In the genomic region with DNA sequence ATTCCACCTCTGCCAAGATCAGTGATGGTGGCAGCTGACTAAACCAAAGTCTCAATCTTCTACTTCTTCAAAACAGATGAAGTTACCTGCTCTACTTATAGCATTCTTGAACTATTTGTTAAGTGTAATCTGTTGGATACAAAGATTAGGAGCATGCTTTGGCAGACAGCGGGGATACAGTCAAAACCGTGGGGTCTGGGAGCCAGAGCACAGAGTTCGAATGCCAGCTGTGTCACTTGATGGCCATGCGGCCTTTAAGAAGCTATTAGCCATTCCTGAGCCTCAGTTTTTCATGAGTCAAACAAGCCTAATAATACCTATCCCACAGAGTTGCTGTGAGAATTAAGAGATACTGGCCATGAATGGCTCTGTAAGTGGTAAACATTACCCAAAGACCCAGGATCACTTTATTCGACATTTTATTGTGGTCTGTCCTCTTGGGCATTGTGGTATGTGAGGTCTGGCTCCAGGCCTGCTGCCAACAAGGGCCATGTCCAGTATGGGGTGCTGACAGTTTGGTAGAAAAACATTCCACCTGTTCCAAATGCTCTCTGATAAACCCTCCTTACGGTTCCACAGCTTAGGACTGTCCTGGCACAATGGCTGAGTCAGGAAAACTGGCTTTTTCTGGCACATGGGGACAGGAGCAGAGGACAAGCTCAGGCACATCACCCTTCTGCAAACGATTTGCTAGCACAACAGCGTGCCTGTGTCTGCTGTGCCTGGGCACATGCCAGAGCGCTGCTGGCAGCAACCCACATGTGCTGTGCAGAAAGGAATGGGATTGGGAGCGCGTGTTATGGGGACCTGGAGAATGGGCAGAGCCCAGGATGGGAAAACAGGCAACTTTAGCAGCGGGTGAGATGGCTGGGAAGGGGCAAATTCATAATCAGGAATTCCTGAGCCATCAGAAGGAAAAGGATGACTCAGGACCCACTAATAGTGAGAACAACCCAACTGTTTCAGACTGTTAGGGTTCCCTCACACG, we compare ENCODE assay signal across 9 cellular contexts. TPM values are rescaled to one million over a fixed set of nuclear protein-coding genes. Genes with fewer than 3 reads are reported as not detected.
DNase-seq lines count a peak whose midpoint lies in the region; ATAC-seq, FAIRE-seq and TF ChIP-seq lines count a peak whose summit lies in the region.
"Had no signal": no experiment of that assay in that cellular context is flagged by ENCODE, and none has a peak within 500 bp of the region (broad histone marks: within the 10 kb centered on the region; RNA-seq: fewer than 3 reads in every experiment).

No MANE protein-coding gene starts in this region.

- POLR2A ChIA-PET in endothelial cell of umbilical vein (lab: Charles Lee), result no interaction called here

- TF ChIP-seq CTCF in endothelial cell of umbilical vein (IDR thresholded peaks at IDR 0.05; ENCODE audit: extremely low read depth in 1 of 2, insufficient read depth in 1 of 2, low read depth in 1 of 2, low read length in 2 of 2) (no peak), mucosa of descending colon (IDR thresholded peaks at IDR 0.05) (no peak)

- H3K9me1 ChIP-seq in endothelial cell of umbilical vein (replicated peaks; ENCODE audit: control insufficient read depth, extremely low read depth, insufficient read depth, low read length), result no peaks in the 10 kb centered on the region

- peak; percentile 76 for FAIRE-seq in endothelial cell of umbilical vein (lab: Jason Lieb, UNC)

- BruUV-seq in endothelial cell of umbilical vein (replicated peaks; lab: Mats Ljungman, UMichigan), result TSS peak; percentile 27

- H3K27me3 ChIP-seq in endothelial cell of umbilical vein (ENCODE audit: control insufficient read depth in 2 of 2, insufficient read depth in 2 of 2, low read length in 2 of 2), result no peaks in the 10 kb centered on the region

- peak overlapping the region; percentile 2 for H3K4me2 ChIP-seq in endothelial cell of umbilical vein (ENCODE audit: insufficient read depth, low read length)

- CTCF ChIA-PET in endothelial cell of umbilical vein (lab: Charles Lee), result interaction anchor here (0.7 to 9.7 kb wide), 13 partner anchors 11 to 212 kb away, joined by 3 to 200 read pairs (median 4); partner anchors contain the start of genes EIF6, GDF5 and MMP24OS

- TF ChIP-seq POLR2A in endothelial cell of umbilical vein (IDR thresholded peaks at IDR 0.05; ENCODE audit: low read depth, low read length), result no peak

- in situ Hi-C loops in Caki2 (cut with HindIII; ENCODE audit: low pct_unique_long_range_greater_than_20kb, low sequenced_read_pairs), result no loop called here

- DNase-seq in Caki2 (ENCODE audit: low read depth) (peak; percentile 78), NCI-H226 (peak; percentile 96), endothelial cell of umbilical vein (ENCODE audit: low read depth, low spot score) (peak; percentile 71), occipital lobe (lab: John Stamatoyannopoulos, UW) (peak; percentile 50), mucosa of descending colon (no peak), foreskin melanocyte (no peak), amniotic stem cell (lab: John Stamatoyannopoulos, UW) (no peak)
- DNase-seq in stimulated activated naive CD4-positive, alpha-beta T cell (lab: John Stamatoyannopoulos, UW), result no peak

- H3K79me2 ChIP-seq in endothelial cell of umbilical vein (ENCODE audit: control insufficient read depth, insufficient read depth, low read length), result no peaks in the 10 kb centered on the region
- H3K79me2 ChIP-seq: parathyroid adenoma had no signal

- H2AFZ ChIP-seq in endothelial cell of umbilical vein (ENCODE audit: low read depth, low read length), result peak overlapping the region; percentile 0
- H2AFZ ChIP-seq: parathyroid adenoma had no signal

- dilution Hi-C loops in endothelial cell of umbilical vein (cut with MboI; ENCODE audit: extremely low pct_ligation_motif_present, low sequenced_read_pairs), result no loop called here

- H3K4me1 ChIP-seq in endothelial cell of umbilical vein (ENCODE audit: control insufficient read depth, extremely low read depth, insufficient read depth, low read length) (peaks cover 79% of the 10 kb centered on the region), mucosa of descending colon (ENCODE audit: low read depth) (peaks cover 9% of the 10 kb centered on the region)
- H3K4me1 ChIP-seq: parathyroid adenoma had no signal

- H3K9me3 ChIP-seq in endothelial cell of umbilical vein (replicated peaks; ENCODE audit: control insufficient read depth, insufficient read depth, low read length) (no peaks in the 10 kb centered on the region), mucosa of descending colon (no peaks in the 10 kb centered on the region)

- H3K4me3 ChIP-seq in endothelial cell of umbilical vein (replicated peaks in 1 of 3; ENCODE audit: insufficient read depth in 1 of 3, low read depth in 1 of 3, low read length in 3 of 3) (no peak overlapping the region), mucosa of descending colon (no peak overlapping the region)

- no peak for ATAC-seq in mucosa of descending colon

- H3K27ac ChIP-seq in endothelial cell of umbilical vein (ENCODE audit: insufficient read depth, low read depth, low read length), result peak overlapping the region; percentile 70
- H3K27ac ChIP-seq: parathyroid adenoma had no signal

- H3K36me3 ChIP-seq in endothelial cell of umbilical vein (ENCODE audit: control insufficient read depth in 2 of 2, extremely low read depth in 1 of 2, insufficient read depth in 2 of 2, low read length in 2 of 2), result no peaks in the 10 kb centered on the region
- no peaks in the 10 kb centered on the region for H3K36me3 ChIP-seq in mucosa of descending colon (ENCODE audit: low read depth)

- intact Hi-C loops in endothelial cell of umbilical vein (cut with micrococcal nuclease), result loop anchor here (1.0 kb wide), 1 partner anchor 136 kb away; the partner anchor contains the start of gene PROCR
- intact Hi-C loops in mucosa of descending colon (cut with DNase I, micrococcal nuclease), result no loop called here

- no peak overlapping the region for H3K9ac ChIP-seq in endothelial cell of umbilical vein (replicated peaks; ENCODE audit: extremely low read depth, insufficient read depth, low read length)
- H3K9ac ChIP-seq: parathyroid adenoma had no signal

- H4K20me1 ChIP-seq in endothelial cell of umbilical vein (replicated peaks; ENCODE audit: control insufficient read depth, extremely low read depth, insufficient read depth, low read length), result no peaks in the 10 kb centered on the region

TF ChIP-seq in endothelial cell of umbilical vein, 7 proteins besides CTCF, POLR2A, EP300 and RAD21:
- TF ChIP-seq JUN (IDR thresholded peaks at IDR 0.05; ENCODE audit: borderline replicate concordance, insufficient read depth, insufficient read length, low read depth) (peak; percentile 36), FOS (IDR thresholded peaks at IDR 0.05; ENCODE audit: borderline replicate concordance, insufficient read depth, low read length) (peak; percentile 85), MYC (IDR thresholded peaks at IDR 0.05; ENCODE audit: low read depth, low read length) (peak; percentile 68), EZH2 (IDR thresholded peaks at IDR 0.05; ENCODE audit: borderline replicate concordance, low read depth, low read length, severe bottlenecking) (no peak), POLR2AphosphoS5 (IDR thresholded peaks at IDR 0.05; ENCODE audit: insufficient read depth, low read depth, low read length) (peak; percentile 57)

RNA-seq across cellular contexts. Expression of gene FAM83C, which starts 15.7 kb away (rescaled TPM):
- total RNA-seq in Caki2 (2014; rRNA removed; shearing (Covaris generic); ENCODE audit: low replicate concordance), result 0.20 TPM in 1 of 2 replicates, not detected in the other
- total RNA-seq in endothelial cell of umbilical vein (not detected in 2 replicates), occipital lobe (not detected), mucosa of descending colon (under 1 TPM in 2 of 3 donors, not detected in 1; 0.13 to 0.41 TPM)
- not detected in 2 replicates for polyA plus RNA-seq in endothelial cell of umbilical vein
- polyA plus RNA-seq in endothelial cell of umbilical vein (2011; cell fraction: cytosol; rRNA removed), result not detected in 2 replicates
- polyA plus RNA-seq in endothelial cell of umbilical vein (2011; cell fraction: nucleus; rRNA removed), result not detected in 2 replicates
- not detected in 2 replicates for polyA plus RNA-seq in endothelial cell of umbilical vein (2012)
- polyA minus RNA-seq in endothelial cell of umbilical vein, result not detected in 2 replicates
- polyA minus RNA-seq in endothelial cell of umbilical vein (2011; cell fraction: cytosol; rRNA and poly(A)+ RNA removed), result not detected
- polyA minus RNA-seq in endothelial cell of umbilical vein (2011; cell fraction: nucleus; rRNA and poly(A)+ RNA removed), result not detected in 2 replicates

RNA-seq across cellular contexts. Expression of gene EIF6, which starts 23.4 kb away (rescaled TPM):
- 321 and 355 TPM in 2 replicates for total RNA-seq in Caki2 (2014; rRNA removed; shearing (Covaris generic); ENCODE audit: low replicate concordance)
- total RNA-seq in endothelial cell of umbilical vein, result 124 and 153 TPM in 2 replicates
- polyA plus RNA-seq in endothelial cell of umbilical vein, result 286 and 383 TPM in 2 replicates
- polyA plus RNA-seq in endothelial cell of umbilical vein (2011; cell fraction: cytosol; rRNA removed), result 212 and 219 TPM in 2 replicates
- polyA plus RNA-seq in endothelial cell of umbilical vein (2011; cell fraction: nucleus; rRNA removed), result 121 and 152 TPM in 2 replicates
- 128 and 134 TPM in 2 replicates for polyA plus RNA-seq in endothelial cell of umbilical vein (2012)
- polyA minus RNA-seq in endothelial cell of umbilical vein, result 117 and 150 TPM in 2 replicates
- polyA minus RNA-seq in endothelial cell of umbilical vein (2011; cell fraction: cytosol; rRNA and poly(A)+ RNA removed), result 111 TPM
- 22.6 and 26.3 TPM in 2 replicates for polyA minus RNA-seq in endothelial cell of umbilical vein (2011; cell fraction: nucleus; rRNA and poly(A)+ RNA removed)
- 58.3 TPM for total RNA-seq in occipital lobe
- total RNA-seq in mucosa of descending colon, result 100 to 1,000 TPM; 105 to 206 (median 182) TPM

RNA-seq across cellular contexts. Expression of gene MMP24OS, which starts 30.0 kb away (rescaled TPM):
- 9.0 and 16.5 TPM in 2 replicates for total RNA-seq in Caki2 (2014; rRNA removed; shearing (Covaris generic); ENCODE audit: low replicate concordance)
- total RNA-seq in endothelial cell of umbilical vein (52.8 and 55.6 TPM in 2 replicates), occipital lobe (1.9 TPM), mucosa of descending colon (100 to 1,000 TPM in 2 of 3 donors, 10 to 100 TPM in 1; 90.9 to 156 (median 124) TPM)
- 35.1 and 43.2 TPM in 2 replicates for polyA plus RNA-seq in endothelial cell of umbilical vein
- polyA plus RNA-seq in endothelial cell of umbilical vein (2011; cell fraction: cytosol; rRNA removed), result 25.2 and 33.9 TPM in 2 replicates
- 18.0 and 21.5 TPM in 2 replicates for polyA plus RNA-seq in endothelial cell of umbilical vein (2011; cell fraction: nucleus; rRNA removed)
- polyA plus RNA-seq in endothelial cell of umbilical vein (2012), result 31.8 and 52.0 TPM in 2 replicates
- 15.2 and 20.2 TPM in 2 replicates for polyA minus RNA-seq in endothelial cell of umbilical vein
- polyA minus RNA-seq in endothelial cell of umbilical vein (2011; cell fraction: cytosol; rRNA and poly(A)+ RNA removed), result 19.6 TPM
- 15.6 and 16.3 TPM in 2 replicates for polyA minus RNA-seq in endothelial cell of umbilical vein (2011; cell fraction: nucleus; rRNA and poly(A)+ RNA removed)

Comparison
In these comparisons a context has a peak if more than half of its experiments do, and no peak if none do; other contexts are left out.
1. DNase-seq: peak in Caki2 (single experiment), NCI-H226 (single experiment), endothelial cell of umbilical vein (single experiment) and occipital lobe (single experiment); none in mucosa of descending colon (0 of 3), stimulated activated naive CD4-positive, alpha-beta T cell (0 of 6), foreskin melanocyte (single experiment) and amniotic stem cell (single experiment).